Comparison of ENCODE assay signal across 16 cellular contexts in genomic region chr6:132414761-132415160, GRCh38. TPM values are rescaled to one million over a fixed set of nuclear protein-coding genes. Genes with fewer than 3 reads are reported as not detected.
"Had no signal": no experiment of that assay in that cellular context is flagged by ENCODE, and none has a peak within 500 bp of the region (broad histone marks: within the 10 kb centered on the region; RNA-seq: fewer than 3 reads in every experiment).

No MANE protein-coding gene starts in this region.

- H3K9me3 Mint-ChIP-seq: activated CD4-positive, alpha-beta T cell treated with anti-CD3 and anti-CD28 coated beads, Interleukin-2, amount 10 ng/mL, durations not matched to agents 7 days and 5 days; central memory CD8-positive, alpha-beta T cell; natural killer cell had no signal

- H3K4me1 ChIP-seq: prostate gland, sigmoid colon, suprapubic skin had no signal

- H3K36me3 ChIP-seq: prostate gland, sigmoid colon, suprapubic skin had no signal

- H3K27me3 ChIP-seq: sigmoid colon, suprapubic skin had no signal

- H3K27ac ChIP-seq: epithelial cell of prostate, prostate gland, sigmoid colon, suprapubic skin had no signal

- H3K4me3 Mint-ChIP-seq: activated B cell treated with CpG ODN at 0.5 μM for 24 hours; activated CD4-positive, alpha-beta T cell treated with anti-CD3 and anti-CD28 coated beads, Interleukin-2, amount 10 ng/mL, durations not matched to agents 7 days and 5 days; central memory CD8-positive, alpha-beta T cell; effector memory CD8-positive, alpha-beta T cell; natural killer cell had no signal

- DNase-seq: activated B cell treated with CpG ODN at 0.5 μM for 24 hours; activated CD4-positive, alpha-beta T cell treated with anti-CD3 and anti-CD28 coated beads, Interleukin-2, amount 10 ng/mL, durations not matched to agents 7 days and 5 days; activated CD8-positive, alpha-beta memory T cell treated with anti-CD3 and anti-CD28 coated beads for 24 hours; activated naive CD4-positive, alpha-beta T cell treated with anti-CD3 and anti-CD28 coated beads, Interleukin-2, amount 50 U/mL, for 16 hours; effector memory CD8-positive, alpha-beta T cell; left cardiac atrium; mucosa of descending colon; natural killer cell; occipital lobe; sigmoid colon; stimulated activated CD4-positive, alpha-beta T cell treated with anti-CD3 and anti-CD28 coated beads, Interleukin-12 subunit alpha, Interleukin-12 subunit beta, amount 100 ng/mL, for 4 hours; stimulated activated naive CD4-positive, alpha-beta T cell treated with Interleukin-2 at 50 U/mL for 16 hours had no signal

- H3K4me1 Mint-ChIP-seq: activated CD4-positive, alpha-beta T cell treated with anti-CD3 and anti-CD28 coated beads, Interleukin-2, amount 10 ng/mL, durations not matched to agents 7 days and 5 days; central memory CD8-positive, alpha-beta T cell; natural killer cell had no signal

- H3K9me3 ChIP-seq: mucosa of descending colon, prostate gland, sigmoid colon, suprapubic skin had no signal

- H3K27ac Mint-ChIP-seq: activated B cell treated with CpG ODN at 0.5 μM for 24 hours; activated CD4-positive, alpha-beta T cell treated with anti-CD3 and anti-CD28 coated beads, Interleukin-2, amount 10 ng/mL, durations not matched to agents 7 days and 5 days; effector memory CD8-positive, alpha-beta T cell; natural killer cell had no signal

- H3K4me3 ChIP-seq: mucosa of descending colon, prostate gland, sigmoid colon, suprapubic skin had no signal

- ATAC-seq: effector memory CD8-positive, alpha-beta T cell; mucosa of descending colon; natural killer cell had no signal

- H3K36me3 Mint-ChIP-seq: natural killer cell had no signal

RNA-seq across cellular contexts. Expression of gene MOXD1, which starts 13.5 kb away (rescaled TPM):
- total RNA-seq: activated CD4-positive, alpha-beta T cell treated with anti-CD3 and anti-CD28 coated beads, Interleukin-2, amount 10 ng/mL, durations not matched to agents 7 days and 5 days; natural killer cell had no signal
